8 cellular contexts compared by ENCODE assay signal in genomic region chr17:75978938-75979704, GRCh38. TPM values are rescaled to one million over a fixed set of nuclear protein-coding genes. Genes with fewer than 3 reads are reported as not detected.
A peak's percentile ranks its signal among the peaks of the same experiment; 100 is the strongest.
DNase-seq lines count a peak whose midpoint lies in the region; ATAC-seq, FAIRE-seq and TF ChIP-seq lines count a peak whose summit lies in the region.

ACOX1 (minus strand) TSS chr17:75979166; CDS start chr17:75979073, 93 bp downstream.
TEN1 (plus strand) TSS chr17:75979240; CDS start chr17:75986193, 6,953 bp downstream.

- no peaks in the 10 kb centered on the region for H3K9me3 Mint-ChIP-seq in CD14-positive monocyte

- intact Hi-C loops in CD14-positive monocyte (cut with micrococcal nuclease) (loop anchor here in 1 of 2 donors (10.0 kb wide), 1 partner anchor 194 kb away; the partner anchor contains the start of gene UNK), HepG2 (cut with micrococcal nuclease; ENCODE audit: unreplicated experiment) (loop anchor here (1.0 to 2.0 kb wide), 3 partner anchors 14 to 74 kb away; partner anchors contain the start of gene MRPL38)

- TF ChIP-seq POLR2A in HepG2 (IDR thresholded peaks at IDR 0.05; ENCODE audit: insufficient read depth in 1 of 2, low read depth in 2 of 2, low read length in 2 of 2): peak; percentile 87 to 97

- CTCF ChIA-PET in HepG2 (lab: Yijun Ruan, JAX; ENCODE audit: low intra/inter-chr PET ratio, low total read pairs): interaction anchor here (1.4 kb wide), 1 partner anchor 27 kb away, joined by 4 read pairs; no protein-coding TSS in a partner anchor

- no TSS peak for BruUV-seq in HepG2 (replicated peaks; lab: Mats Ljungman, UMichigan)

- in situ Hi-C loops in HepG2 (cut with HindIII; ENCODE audit: extremely low pct_ligation_motif_present, low pct_unique_long_range_greater_than_20kb): no loop called here

- peaks cover 0 to 5% of the 10 kb centered on the region in 2 experiments; a peak in 2 of 5 replicates for H3K36me3 ChIP-seq in HepG2 (replicated peaks in 1 of 2; ENCODE audit: control insufficient read depth in 1 of 2, insufficient read depth in 2 of 2, low read length in 2 of 2)

- DNase-seq in CD14-positive monocyte (ENCODE audit: low spot score) (peak; percentile 96), NCI-H774 (lab: John Stamatoyannopoulos, UW) (peak; percentile 99), dermis blood vessel endothelial cell (peak; percentile 98), HepG2 (ENCODE audit: low spot score) (peak; percentile 98)
- DNase-seq in activated CD4-positive, alpha-beta T cell treated with anti-CD3 and anti-CD28 coated beads, Interleukin-2, amount 50 U/mL, for 4 hours: peak; percentile 94 to 96
- DNase-seq in stimulated activated CD4-positive, alpha-beta T cell treated with anti-CD3 and anti-CD28 coated beads, Interleukin-4, amount 100 ng/mL, for 1 hour: peak; percentile 97

- H3K79me2 ChIP-seq in HepG2 (ENCODE audit: insufficient read depth, low read length): peaks cover 43% of the 10 kb centered on the region

- TF ChIP-seq RAD21 in HepG2 (CRISPR knock-in tag; IDR thresholded peaks at IDR 0.05): no peak; the same call in none of the 2 replicates

- H3K27me3 ChIP-seq in HepG2 (ENCODE audit: control insufficient read depth in 1 of 2, insufficient read depth in 2 of 2, low read length in 2 of 2): no peaks in the 10 kb centered on the region; a peak in 1 of 5 replicates

- H3K27me3 Mint-ChIP-seq in CD14-positive monocyte (ENCODE audit: low read depth in 3 of 3): no peaks in the 10 kb centered on the region

- H3K9me3 ChIP-seq in HepG2 (ENCODE audit: low read length): no peaks in the 10 kb centered on the region

- peak within 1 kb of the TSS; percentile 98 to 100 (median 99) for H3K27ac Mint-ChIP-seq in CD14-positive monocyte

- peak; percentile 87 for ATAC-seq in GM19372 (IDR thresholded peaks at IDR 0.05; ENCODE audit: low read depth, unreplicated experiment)
- peak; percentile 54 for ATAC-seq in HG03558 (IDR thresholded peaks at IDR 0.05; ENCODE audit: extremely low read depth, unreplicated experiment)
- peak; percentile 87 for ATAC-seq in HepG2

- H3K36me3 Mint-ChIP-seq in CD14-positive monocyte: peaks cover 20 to 34% of the 10 kb centered on the region in 2 donors

- H3K4me1 ChIP-seq in HepG2 (ENCODE audit: insufficient read depth, low read length): peaks cover 80% of the 10 kb centered on the region

- H3K4me3 ChIP-seq in HepG2 (replicated peaks in 1 of 3; ENCODE audit: insufficient read depth in 1 of 3, low read depth in 2 of 3, low read length in 3 of 3): peak within 1 kb of the TSS; percentile 74 to 98 (median 93)

- FAIRE-seq in HepG2 (lab: Jason Lieb, UNC): peak; percentile 72

- H3K27ac ChIP-seq in HepG2 (ENCODE audit: extremely low read length, insufficient read depth, low read length): peak within 1 kb of the TSS; percentile 99

- WGBS in HepG2 (ENCODE audit: low lambda C conversion rate): under 1% methylated on average over 64 of the region's 72 CpGs

- H4K20me1 ChIP-seq in HepG2 (ENCODE audit: insufficient read depth, low read length): peaks cover 3% of the 10 kb centered on the region; the same call in 1 of the 2 replicates

- TF ChIP-seq CTCF in CD14-positive monocyte (IDR thresholded peaks at IDR 0.05) (peak; percentile 50), HepG2 (CRISPR knock-in tag; IDR thresholded peaks at IDR 0.05) (peak; percentile 72)

- H2AFZ ChIP-seq in HepG2 (ENCODE audit: low read length): no peak within 1 kb of the TSS

- TF ChIP-seq EP300 in HepG2 (IDR thresholded peaks at IDR 0.05; ENCODE audit: low read depth in 2 of 2, low read length in 2 of 2): peak; percentile 12 to 52; a peak in 3 of 4 replicates
- TF ChIP-seq EP300 in HepG2 (CRISPR knock-in tag; IDR thresholded peaks at IDR 0.05; ENCODE audit: borderline replicate concordance): peak; percentile 59

- peak within 1 kb of the TSS; percentile 93 to 99 for H3K4me3 Mint-ChIP-seq in CD14-positive monocyte

- POLR2A ChIA-PET in HepG2 (lab: Yijun Ruan, JAX): interaction anchor here (0.6 to 11.5 kb wide), 20 partner anchors 9 to 199 kb away, joined by 3 to 481 read pairs (median 5); partner anchors contain the start of genes CDK3, EXOC7, FBF1 and MRPL38

- peaks cover 53% of the 10 kb centered on the region for H3K4me1 Mint-ChIP-seq in CD14-positive monocyte

- peak within 1 kb of the TSS; percentile 87 for H3K4me2 ChIP-seq in HepG2 (ENCODE audit: low read depth, low read length)

- peak within 1 kb of the TSS; percentile 91 for H3K9ac ChIP-seq in HepG2 (ENCODE audit: insufficient read depth, low read depth, low read length)

TF ChIP-seq in HepG2, 621 proteins besides CTCF, POLR2A, EP300 and RAD21 (continues in another document):
- peak; percentile 27; the same call in 1 of the 2 replicates for TF ChIP-seq ZNF121 (CRISPR knock-in tag; IDR thresholded peaks at IDR 0.05)
- TF ChIP-seq ZNF224 (CRISPR knock-in tag; IDR thresholded peaks at IDR 0.05): peak; percentile 47; the same call in 1 of the 2 replicates
- TF ChIP-seq ZFP90 (CRISPR knock-in tag; IDR thresholded peaks at IDR 0.05; ENCODE audit: borderline replicate concordance): no peak; the same call in 1 of the 2 replicates
- TF ChIP-seq IKZF1 (IDR thresholded peaks at IDR 0.05): no peak
- TF ChIP-seq ZNF232 (CRISPR knock-in tag; IDR thresholded peaks at IDR 0.05; ENCODE audit: borderline replicate concordance): no peak; the same call in none of the 2 replicates
- TF ChIP-seq IRF9 (CRISPR knock-in tag; IDR thresholded peaks at IDR 0.05; ENCODE audit: borderline replicate concordance): peak; percentile 81
- peak; percentile 61 for TF ChIP-seq MAX (IDR thresholded peaks at IDR 0.05)

RNA-seq across cellular contexts. Expression of gene ACOX1, which starts in this region (rescaled TPM):
- polyA plus RNA-seq in CD14-positive monocyte (10 to 100 TPM; 49.2 to 49.7 TPM), HepG2 (2011; rRNA removed) (84.2 and 86.4 TPM in 2 replicates)
- total RNA-seq in dermis blood vessel endothelial cell (68.4 and 79.8 TPM in 2 replicates), HepG2 (2016; rRNA removed; fragmentation: Illumina TruSeq; extraction: Trizol) (120 and 156 TPM in 2 replicates)
- 10.7 and 14.1 TPM in 2 replicates for total RNA-seq in HepG2 (2016; cell fraction: cytosol; rRNA removed; fragmentation: Illumina TruSeq; extraction: Trizol; ENCODE audit: low read depth)
- total RNA-seq in HepG2 (2016; cell fraction: insoluble cytoplasmic fraction; rRNA removed; fragmentation: Illumina TruSeq; extraction: Trizol): 117 and 150 TPM in 2 replicates
- total RNA-seq in HepG2 (2016; cell fraction: membrane; rRNA removed; fragmentation: Illumina TruSeq; extraction: Trizol): 29.9 and 30.7 TPM in 2 replicates
- total RNA-seq in HepG2 (2016; cell fraction: nucleus; rRNA removed; fragmentation: Illumina TruSeq; extraction: Trizol): 86.5 and 102 TPM in 2 replicates
- polyA plus RNA-seq in HepG2 (2011; cell fraction: cytosol; rRNA removed): 56.8 and 64.7 TPM in 2 replicates
- 77.2 and 84.5 TPM in 2 replicates for polyA plus RNA-seq in HepG2 (2011; cell fraction: nucleus; rRNA removed)
- 59.6 and 89.0 TPM in 2 replicates for polyA plus RNA-seq in HepG2 (2012)
- polyA plus RNA-seq in HepG2 (2016; cell fraction: cytosol; fragmentation: Illumina TruSeq; extraction: Trizol; ENCODE audit: low read depth): 5.3 and 5.6 TPM in 2 replicates
- polyA plus RNA-seq in HepG2 (2016; cell fraction: insoluble cytoplasmic fraction; fragmentation: Illumina TruSeq; extraction: Trizol; ENCODE audit: low read depth): 71.5 and 71.7 TPM in 2 replicates
- polyA plus RNA-seq in HepG2 (2016; cell fraction: membrane; fragmentation: Illumina TruSeq; extraction: Trizol; ENCODE audit: low read depth): 8.6 and 11.1 TPM in 2 replicates
- 66.2 and 73.5 TPM in 2 replicates for polyA plus RNA-seq in HepG2 (2016; cell fraction: nucleus; fragmentation: Illumina TruSeq; extraction: Trizol; ENCODE audit: insufficient read depth, low read depth)
- polyA minus RNA-seq in HepG2 (2011; rRNA and poly(A)+ RNA removed; ENCODE audit: low replicate concordance): 73.6 and 303 TPM in 2 replicates
- 201 and 237 TPM in 2 replicates for polyA minus RNA-seq in HepG2 (2011; cell fraction: cytosol; rRNA and poly(A)+ RNA removed)
- polyA minus RNA-seq in HepG2 (2011; cell fraction: nucleus; rRNA and poly(A)+ RNA removed): 162 and 215 TPM in 2 replicates

RNA-seq across cellular contexts. Expression of gene TEN1, which starts in this region (rescaled TPM):
- polyA plus RNA-seq in CD14-positive monocyte: 10 to 100 TPM; 22.4 to 31.3 TPM
- 14.0 and 20.8 TPM in 2 replicates for total RNA-seq in dermis blood vessel endothelial cell
- 14.7 and 18.0 TPM in 2 replicates for total RNA-seq in HepG2 (2016; rRNA removed; fragmentation: Illumina TruSeq; extraction: Trizol)
- total RNA-seq in HepG2 (2016; cell fraction: cytosol; rRNA removed; fragmentation: Illumina TruSeq; extraction: Trizol; ENCODE audit: low read depth): 26.3 and 36.8 TPM in 2 replicates
- total RNA-seq in HepG2 (2016; cell fraction: insoluble cytoplasmic fraction; rRNA removed; fragmentation: Illumina TruSeq; extraction: Trizol): 13.8 and 19.0 TPM in 2 replicates
- 38.9 and 47.5 TPM in 2 replicates for total RNA-seq in HepG2 (2016; cell fraction: membrane; rRNA removed; fragmentation: Illumina TruSeq; extraction: Trizol)
- 9.0 and 10.9 TPM in 2 replicates for total RNA-seq in HepG2 (2016; cell fraction: nucleus; rRNA removed; fragmentation: Illumina TruSeq; extraction: Trizol)
- polyA plus RNA-seq in HepG2 (2011; rRNA removed): 21.3 and 29.4 TPM in 2 replicates
- 20.7 and 26.7 TPM in 2 replicates for polyA plus RNA-seq in HepG2 (2011; cell fraction: cytosol; rRNA removed)
- 68.4 and 69.7 TPM in 2 replicates for polyA plus RNA-seq in HepG2 (2011; cell fraction: nucleus; rRNA removed)
- polyA plus RNA-seq in HepG2 (2012): 17.2 and 19.1 TPM in 2 replicates
- polyA plus RNA-seq in HepG2 (2016; cell fraction: cytosol; fragmentation: Illumina TruSeq; extraction: Trizol; ENCODE audit: low read depth): 36.8 and 50.4 TPM in 2 replicates
- 17.0 and 17.1 TPM in 2 replicates for polyA plus RNA-seq in HepG2 (2016; cell fraction: insoluble cytoplasmic fraction; fragmentation: Illumina TruSeq; extraction: Trizol; ENCODE audit: low read depth)
- 37.6 and 44.5 TPM in 2 replicates for polyA plus RNA-seq in HepG2 (2016; cell fraction: membrane; fragmentation: Illumina TruSeq; extraction: Trizol; ENCODE audit: low read depth)
- 23.5 and 24.6 TPM in 2 replicates for polyA plus RNA-seq in HepG2 (2016; cell fraction: nucleus; fragmentation: Illumina TruSeq; extraction: Trizol; ENCODE audit: insufficient read depth, low read depth)
- 12.3 and 13.2 TPM in 2 replicates for polyA minus RNA-seq in HepG2 (2011; rRNA and poly(A)+ RNA removed; ENCODE audit: low replicate concordance)
- polyA minus RNA-seq in HepG2 (2011; cell fraction: cytosol; rRNA and poly(A)+ RNA removed): 3.3 and 7.8 TPM in 2 replicates
- polyA minus RNA-seq in HepG2 (2011; cell fraction: nucleus; rRNA and poly(A)+ RNA removed): 6.5 and 7.1 TPM in 2 replicates

Comparison
In these comparisons a context has a peak if more than half of its experiments do, and no peak if none do; other contexts are left out.
1. Peak in every context shown above with its lines: DNase-seq, ATAC-seq, H3K4me3 ChIP-seq and H3K27ac ChIP-seq.